Comparison of ENCODE assay signal across 8 cellular contexts in the genomic region with DNA sequence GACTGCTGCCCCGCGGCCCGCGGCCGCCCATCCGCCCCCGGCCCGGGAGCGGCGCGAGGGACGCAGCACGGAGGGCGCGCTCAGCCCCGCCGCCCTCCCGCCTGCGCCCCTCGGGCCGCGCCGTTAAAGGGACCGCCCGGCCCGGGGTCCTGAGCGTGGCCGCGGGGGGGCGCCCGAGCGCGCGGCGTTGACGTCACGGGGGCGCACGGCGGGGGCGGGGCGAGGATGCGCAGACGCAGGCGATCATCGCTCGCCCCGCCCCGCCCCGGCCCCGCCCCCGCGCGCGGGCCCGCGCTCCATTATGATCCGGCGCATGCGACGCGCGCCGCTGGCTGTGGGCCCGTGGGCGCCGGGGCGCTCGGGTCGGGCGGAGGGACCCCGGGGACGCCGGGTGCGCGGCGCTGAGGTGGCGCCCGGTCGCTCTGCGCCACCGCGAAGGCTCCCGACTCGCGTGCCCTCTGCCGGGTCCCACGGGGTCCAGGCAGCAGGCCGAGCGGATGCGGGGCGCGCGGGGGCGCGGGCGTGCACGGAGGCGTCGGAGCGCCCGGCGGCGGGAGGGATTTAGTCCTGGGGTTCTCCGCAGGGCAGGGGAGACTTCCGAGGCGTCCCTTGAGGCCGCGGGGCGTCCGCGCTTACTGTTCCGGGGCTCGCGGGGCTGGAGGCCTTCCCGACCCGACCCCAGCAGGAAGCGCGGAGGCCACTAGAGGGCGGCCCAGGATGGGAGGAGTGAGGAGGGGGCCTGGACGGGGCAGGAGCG. TPM values are rescaled to one million over a fixed set of nuclear protein-coding genes. Genes with fewer than 3 reads are reported as not detected.
DNase-seq lines count a peak whose midpoint lies in the region; ATAC-seq and TF ChIP-seq lines count a peak whose summit lies in the region.

A gene (minus strand): TSS at position 163 of the 757 bp plus-strand sequence. CDS start 353 bp downstream, outside the sequence.

- no peak within 1 kb of the TSS for H3K27ac Mint-ChIP-seq in activated naive CD4-positive, alpha-beta T cell treated with anti-CD3 and anti-CD28 coated beads for 36 hours

- WGBS in gastroesophageal sphincter (ENCODE audit: low coverage in 1 of 2), 2 donors = no CpG with 5 or more reads among the region's 122 CpGs

- H3K27ac ChIP-seq in gastroesophageal sphincter = peak within 1 kb of the TSS; percentile 58 to 95 (median 92)
- peak within 1 kb of the TSS; percentile 71 to 81 for H3K27ac ChIP-seq in thoracic aorta

- H3K4me1 ChIP-seq in gastroesophageal sphincter (peaks cover 0 to 76% (median 53%) of the 10 kb centered on the region in 3 donors), thoracic aorta (ENCODE audit: control insufficient read depth in 1 of 2, low read depth in 2 of 2) (peaks cover 28 to 76% of the 10 kb centered on the region in 2 donors)

- H3K9me3 ChIP-seq in gastroesophageal sphincter (no peaks in the 10 kb centered on the region), thoracic aorta (no peaks in the 10 kb centered on the region)

- H3K4me3 ChIP-seq in gastroesophageal sphincter (peak within 1 kb of the TSS; percentile 66 to 88), thoracic aorta (peak within 1 kb of the TSS; percentile 91)

- H3K27me3 Mint-ChIP-seq in activated naive CD4-positive, alpha-beta T cell treated with anti-CD3 and anti-CD28 coated beads for 36 hours (ENCODE audit: low read depth) = peaks cover 12% of the 10 kb centered on the region

- intact Hi-C loops in activated naive CD4-positive, alpha-beta T cell treated with anti-CD3 and anti-CD28 coated beads for 36 hours (cut with micrococcal nuclease) = loop anchor here (1.0 to 2.0 kb wide), 3 partner anchors 25 to 41 kb away; a partner anchor contains a TSS

- peak; percentile 40 to 52 for TF ChIP-seq POLR2A in gastroesophageal sphincter (IDR thresholded peaks at IDR 0.05)

- ATAC-seq in GM18861 (IDR thresholded peaks at IDR 0.05; ENCODE audit: unreplicated experiment) (peak; percentile 50), HG03175 (IDR thresholded peaks at IDR 0.05; ENCODE audit: unreplicated experiment) (peak; percentile 71), gastroesophageal sphincter (peak; percentile 86), thoracic aorta (ENCODE audit: insufficient number of reproducible peaks, low FRiP score, low read depth) (peak; percentile 83)

- DNase-seq in AG09319 (ENCODE audit: extremely low read depth, low read depth) (no peak), RPMI8226 (peak; percentile 82), nucleus accumbens (lab: John Stamatoyannopoulos, UW) (peak in 41 of 56 donors; percentile 33 to 81 (median 60)), thoracic aorta (ENCODE audit: low spot score) (no peak)
- DNase-seq in activated naive CD4-positive, alpha-beta T cell treated with anti-CD3 and anti-CD28 coated beads for 36 hours = peak; percentile 79

- H3K4me1 Mint-ChIP-seq in activated naive CD4-positive, alpha-beta T cell treated with anti-CD3 and anti-CD28 coated beads for 36 hours (ENCODE audit: low read depth) = peaks cover 28% of the 10 kb centered on the region

- no peak for TF ChIP-seq EP300 in gastroesophageal sphincter (IDR thresholded peaks at IDR 0.05)

- no peaks in the 10 kb centered on the region for H3K9me3 Mint-ChIP-seq in activated naive CD4-positive, alpha-beta T cell treated with anti-CD3 and anti-CD28 coated beads for 36 hours

- TF ChIP-seq CTCF in AG09319 (IDR thresholded peaks at IDR 0.05; ENCODE audit: low read depth, low read length) (peak; percentile 43), gastroesophageal sphincter (IDR thresholded peaks at IDR 0.05) (peak in 3 of 4 experiments; percentile 65 to 72 (median 67)), thoracic aorta (IDR thresholded peaks at IDR 0.05) (peak; percentile 48)

- no peaks in the 10 kb centered on the region for H3K36me3 Mint-ChIP-seq in activated naive CD4-positive, alpha-beta T cell treated with anti-CD3 and anti-CD28 coated beads for 36 hours (ENCODE audit: low read depth)

- H3K4me3 Mint-ChIP-seq in activated naive CD4-positive, alpha-beta T cell treated with anti-CD3 and anti-CD28 coated beads for 36 hours = peak within 1 kb of the TSS; percentile 76

- H3K36me3 ChIP-seq in gastroesophageal sphincter = peaks cover 0 to 16% of the 10 kb centered on the region in 2 donors
- H3K36me3 ChIP-seq in thoracic aorta = peaks cover 11% of the 10 kb centered on the region

- CTCF ChIA-PET in activated naive CD4-positive, alpha-beta T cell treated with anti-CD3 and anti-CD28 coated beads for 36 hours (lab: Charles Lee) = no interaction called here

- H3K27me3 ChIP-seq in gastroesophageal sphincter (peaks cover 16% of the 10 kb centered on the region), thoracic aorta (replicated peaks; ENCODE audit: insufficient read depth) (no peaks in the 10 kb centered on the region)

RNA-seq across cellular contexts. Expression of the gene that starts here (rescaled TPM):
- 10 to 100 TPM; 33.4 to 35.0 TPM for total RNA-seq in activated naive CD4-positive, alpha-beta T cell treated with anti-CD3 and anti-CD28 coated beads for 36 hours
- total RNA-seq in gastroesophageal sphincter (100 to 1,000 TPM in 1 of 4 donors, 10 to 100 TPM in 3; 84.4 to 174 (median 88.9) TPM), thoracic aorta (100 to 1,000 TPM in 1 of 2 donors, 10 to 100 TPM in 1; 66.2 to 101 TPM)

Comparison
In these comparisons a context has a peak if more than half of its experiments do, and no peak if none do; other contexts are left out.
1. DNase-seq: peak in RPMI8226 (single experiment), activated naive CD4-positive, alpha-beta T cell treated with anti-CD3 and anti-CD28 coated beads for 36 hours (single experiment) and nucleus accumbens (41 of 56); none in AG09319 (single experiment) and thoracic aorta (single experiment).
2. Peak in every context shown above with its lines, with median percentiles within 50 percentile points of each other: CTCF ChIP-seq and ATAC-seq.